Comparison of ENCODE assay signal across 1 cellular context in the genomic region with DNA sequence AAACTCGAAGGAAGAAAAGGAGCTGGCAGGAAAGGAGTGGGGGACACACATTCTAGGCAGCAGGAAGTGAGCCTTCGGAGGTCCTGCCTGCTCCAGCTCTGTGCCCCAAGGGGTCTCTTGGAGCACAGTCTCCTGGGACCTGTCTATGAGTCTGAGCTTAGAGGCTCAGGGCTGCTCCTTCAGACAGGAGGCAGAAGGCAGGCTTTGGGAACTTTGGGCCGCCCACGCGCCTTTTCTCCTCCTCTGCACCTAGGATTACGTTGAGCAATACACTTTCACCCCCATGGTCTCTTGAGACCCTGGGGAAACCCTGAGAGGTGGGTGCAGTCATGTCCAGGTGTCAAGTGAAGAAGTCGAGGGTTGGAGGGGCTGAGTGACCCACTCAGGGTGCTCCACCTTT.
TF ChIP-seq lines count a peak whose summit lies in the region.

No MANE protein-coding gene starts in this region.

TF ChIP-seq in GM12878, 131 proteins besides CTCF, POLR2A, EP300 and RAD21:
- no peak for TF ChIP-seq ZNF217 (IDR thresholded peaks at IDR 0.05)
- TF ChIP-seq JUNB (IDR thresholded peaks at IDR 0.05): no peak
- TF ChIP-seq, protein P1, sequence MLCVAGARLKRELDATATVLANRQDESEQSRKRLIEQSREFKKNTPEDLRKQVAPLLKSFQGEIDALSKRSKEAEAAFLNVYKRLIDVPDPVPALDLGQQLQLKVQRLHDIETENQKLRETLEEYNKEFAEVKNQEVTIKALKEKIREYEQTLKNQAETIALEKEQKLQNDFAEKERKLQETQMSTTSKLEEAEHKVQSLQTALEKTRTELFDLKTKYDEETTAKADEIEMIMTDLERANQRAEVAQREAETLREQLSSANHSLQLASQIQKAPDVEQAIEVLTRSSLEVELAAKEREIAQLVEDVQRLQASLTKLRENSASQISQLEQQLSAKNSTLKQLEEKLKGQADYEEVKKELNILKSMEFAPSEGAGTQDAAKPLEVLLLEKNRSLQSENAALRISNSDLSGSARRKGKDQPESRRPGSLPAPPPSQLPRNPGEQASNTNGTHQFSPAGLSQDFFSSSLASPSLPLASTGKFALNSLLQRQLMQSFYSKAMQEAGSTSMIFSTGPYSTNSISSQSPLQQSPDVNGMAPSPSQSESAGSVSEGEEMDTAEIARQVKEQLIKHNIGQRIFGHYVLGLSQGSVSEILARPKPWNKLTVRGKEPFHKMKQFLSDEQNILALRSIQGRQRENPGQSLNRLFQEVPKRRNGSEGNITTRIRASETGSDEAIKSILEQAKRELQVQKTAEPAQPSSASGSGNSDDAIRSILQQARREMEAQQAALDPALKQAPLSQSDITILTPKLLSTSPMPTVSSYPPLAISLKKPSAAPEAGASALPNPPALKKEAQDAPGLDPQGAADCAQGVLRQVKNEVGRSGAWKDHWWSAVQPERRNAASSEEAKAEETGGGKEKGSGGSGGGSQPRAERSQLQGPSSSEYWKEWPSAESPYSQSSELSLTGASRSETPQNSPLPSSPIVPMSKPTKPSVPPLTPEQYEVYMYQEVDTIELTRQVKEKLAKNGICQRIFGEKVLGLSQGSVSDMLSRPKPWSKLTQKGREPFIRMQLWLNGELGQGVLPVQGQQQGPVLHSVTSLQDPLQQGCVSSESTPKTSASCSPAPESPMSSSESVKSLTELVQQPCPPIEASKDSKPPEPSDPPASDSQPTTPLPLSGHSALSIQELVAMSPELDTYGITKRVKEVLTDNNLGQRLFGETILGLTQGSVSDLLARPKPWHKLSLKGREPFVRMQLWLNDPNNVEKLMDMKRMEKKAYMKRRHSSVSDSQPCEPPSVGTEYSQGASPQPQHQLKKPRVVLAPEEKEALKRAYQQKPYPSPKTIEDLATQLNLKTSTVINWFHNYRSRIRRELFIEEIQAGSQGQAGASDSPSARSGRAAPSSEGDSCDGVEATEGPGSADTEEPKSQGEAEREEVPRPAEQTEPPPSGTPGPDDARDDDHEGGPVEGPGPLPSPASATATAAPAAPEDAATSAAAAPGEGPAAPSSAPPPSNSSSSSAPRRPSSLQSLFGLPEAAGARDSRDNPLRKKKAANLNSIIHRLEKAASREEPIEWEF (IDR thresholded peaks at IDR 0.05; ENCODE audit: insufficient replicate concordance, low read depth, low read length): no peak
- TF ChIP-seq MEF2B (IDR thresholded peaks at IDR 0.05; ENCODE audit: partially characterized antibody, poor library complexity, severe bottlenecking): peak; percentile 30
- no peak for TF ChIP-seq NFYA (IDR thresholded peaks at IDR 0.05; ENCODE audit: borderline replicate concordance, low read depth, low read length)
- no peak for TF ChIP-seq RB1 (IDR thresholded peaks at IDR 0.05; ENCODE audit: borderline replicate concordance)
- 0 out of 2 replicates have a peak, but pooled peaks have one; percentile 23 for TF ChIP-seq IKZF1 (conservative IDR thresholded peaks at IDR 0.05)
- peak; percentile 19; the same call in 1 of the 2 replicates for TF ChIP-seq RUNX3 (IDR thresholded peaks at IDR 0.05; ENCODE audit: low read length)
- TF ChIP-seq SMAD1 (IDR thresholded peaks at IDR 0.05; ENCODE audit: low read depth, partially characterized antibody): no peak
- TF ChIP-seq POU2F2 (IDR thresholded peaks at IDR 0.05; ENCODE audit: borderline replicate concordance, low read depth, low read length): no peak
- TF ChIP-seq EGR1 (IDR thresholded peaks at IDR 0.05; ENCODE audit: borderline replicate concordance in 1 of 2, low read depth in 2 of 2, low read length in 2 of 2): peak in 1 of 2 experiments; percentile 83; a peak in 2 of 3 replicates
- TF ChIP-seq BRCA1 (IDR thresholded peaks at IDR 0.05; ENCODE audit: low read depth, low read length): no peak
- no peak for TF ChIP-seq CBX5 (IDR thresholded peaks at IDR 0.05; ENCODE audit: low read depth)
- no peak for TF ChIP-seq CHD1 (IDR thresholded peaks at IDR 0.05; ENCODE audit: low read depth, low read length)
- no peak for TF ChIP-seq SMARCA5 (IDR thresholded peaks at IDR 0.05)
- no peak for TF ChIP-seq GATAD2B (conservative IDR thresholded peaks at IDR 0.05; ENCODE audit: low read depth)
- TF ChIP-seq TARDBP (IDR thresholded peaks at IDR 0.05; ENCODE audit: borderline replicate concordance): no peak
